Comparison of ENCODE assay signal across 1 cellular context in the genomic region with DNA sequence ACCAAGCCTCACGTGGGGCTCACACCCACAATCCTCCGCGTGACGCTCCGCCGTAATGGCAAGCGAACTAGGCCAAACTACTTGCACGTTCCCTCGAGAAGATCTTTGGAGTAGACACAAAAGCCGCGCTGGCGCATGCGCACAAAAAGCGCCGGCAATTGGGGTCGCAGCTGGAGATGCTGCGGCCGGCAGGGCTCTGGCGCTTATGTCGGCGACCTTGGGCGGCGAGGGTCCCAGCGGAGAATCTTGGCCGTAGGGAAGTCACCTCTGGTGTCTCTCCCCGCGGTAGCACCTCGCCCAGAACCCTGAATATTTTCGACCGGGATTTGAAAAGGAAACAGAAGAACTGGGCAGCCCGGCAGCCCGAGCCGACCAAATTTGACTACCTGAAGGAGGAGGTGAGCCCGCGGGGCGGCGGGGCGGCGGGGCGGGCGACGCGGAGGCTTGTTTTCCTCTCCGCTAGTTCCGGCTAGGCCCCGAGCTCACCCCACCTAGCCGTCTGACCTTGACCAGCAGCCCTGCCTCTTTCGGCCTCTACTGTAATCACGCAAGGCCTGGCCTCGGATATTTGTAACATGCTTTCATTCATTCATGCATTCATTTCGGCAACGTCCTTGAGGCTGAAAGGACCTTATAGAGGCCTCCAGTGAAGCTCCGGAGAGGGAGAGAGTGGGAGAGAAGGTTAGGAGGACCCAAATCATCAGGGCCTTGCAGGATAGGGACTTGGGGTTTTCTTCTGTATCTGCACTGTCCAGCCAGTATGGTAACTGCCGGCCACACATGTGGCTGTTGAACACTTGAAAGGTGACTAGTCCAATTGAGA.
TF ChIP-seq lines count a peak whose summit lies in the region.

A gene with protein sequence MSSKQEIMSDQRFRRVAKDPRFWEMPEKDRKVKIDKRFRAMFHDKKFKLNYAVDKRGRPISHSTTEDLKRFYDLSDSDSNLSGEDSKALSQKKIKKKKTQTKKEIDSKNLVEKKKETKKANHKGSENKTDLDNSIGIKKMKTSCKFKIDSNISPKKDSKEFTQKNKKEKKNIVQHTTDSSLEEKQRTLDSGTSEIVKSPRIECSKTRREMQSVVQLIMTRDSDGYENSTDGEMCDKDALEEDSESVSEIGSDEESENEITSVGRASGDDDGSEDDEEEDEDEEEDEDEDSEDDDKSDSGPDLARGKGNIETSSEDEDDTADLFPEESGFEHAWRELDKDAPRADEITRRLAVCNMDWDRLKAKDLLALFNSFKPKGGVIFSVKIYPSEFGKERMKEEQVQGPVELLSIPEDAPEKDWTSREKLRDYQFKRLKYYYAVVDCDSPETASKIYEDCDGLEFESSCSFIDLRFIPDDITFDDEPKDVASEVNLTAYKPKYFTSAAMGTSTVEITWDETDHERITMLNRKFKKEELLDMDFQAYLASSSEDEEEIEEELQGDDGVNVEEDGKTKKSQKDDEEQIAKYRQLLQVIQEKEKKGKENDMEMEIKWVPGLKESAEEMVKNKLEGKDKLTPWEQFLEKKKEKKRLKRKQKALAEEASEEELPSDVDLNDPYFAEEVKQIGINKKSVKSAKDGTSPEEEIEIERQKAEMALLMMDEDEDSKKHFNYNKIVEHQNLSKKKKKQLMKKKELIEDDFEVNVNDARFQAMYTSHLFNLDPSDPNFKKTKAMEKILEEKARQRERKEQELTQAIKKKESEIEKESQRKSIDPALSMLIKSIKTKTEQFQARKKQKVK (minus strand): TSS at position 27 of the 823 bp plus-strand sequence. CDS start 1,779 bp downstream, outside the sequence.
A gene with protein sequence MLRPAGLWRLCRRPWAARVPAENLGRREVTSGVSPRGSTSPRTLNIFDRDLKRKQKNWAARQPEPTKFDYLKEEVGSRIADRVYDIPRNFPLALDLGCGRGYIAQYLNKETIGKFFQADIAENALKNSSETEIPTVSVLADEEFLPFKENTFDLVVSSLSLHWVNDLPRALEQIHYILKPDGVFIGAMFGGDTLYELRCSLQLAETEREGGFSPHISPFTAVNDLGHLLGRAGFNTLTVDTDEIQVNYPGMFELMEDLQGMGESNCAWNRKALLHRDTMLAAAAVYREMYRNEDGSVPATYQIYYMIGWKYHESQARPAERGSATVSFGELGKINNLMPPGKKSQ (plus strand): TSS at position 136 of the 823 bp plus-strand sequence. CDS start 41 bp downstream, at position 177.

TF ChIP-seq in GM12878, 131 proteins besides CTCF, POLR2A, EP300 and RAD21 (continued from another document and continues in another):
- TF ChIP-seq, protein P1, sequence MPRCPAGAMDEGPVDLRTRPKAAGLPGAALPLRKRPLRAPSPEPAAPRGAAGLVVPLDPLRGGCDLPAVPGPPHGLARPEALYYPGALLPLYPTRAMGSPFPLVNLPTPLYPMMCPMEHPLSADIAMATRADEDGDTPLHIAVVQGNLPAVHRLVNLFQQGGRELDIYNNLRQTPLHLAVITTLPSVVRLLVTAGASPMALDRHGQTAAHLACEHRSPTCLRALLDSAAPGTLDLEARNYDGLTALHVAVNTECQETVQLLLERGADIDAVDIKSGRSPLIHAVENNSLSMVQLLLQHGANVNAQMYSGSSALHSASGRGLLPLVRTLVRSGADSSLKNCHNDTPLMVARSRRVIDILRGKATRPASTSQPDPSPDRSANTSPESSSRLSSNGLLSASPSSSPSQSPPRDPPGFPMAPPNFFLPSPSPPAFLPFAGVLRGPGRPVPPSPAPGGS (IDR thresholded peaks at IDR 0.05; ENCODE audit: borderline replicate concordance, insufficient read depth, low read depth, low read length, poor library complexity, severe bottlenecking), result no peak
- TF ChIP-seq BHLHE40 (IDR thresholded peaks at IDR 0.05; ENCODE audit: borderline replicate concordance in 1 of 2, low read depth in 2 of 2, low read length in 1 of 2), result peak; percentile 95
- TF ChIP-seq FOS (IDR thresholded peaks at IDR 0.05; ENCODE audit: borderline replicate concordance, extremely low read depth, insufficient read length), result no peak
- TF ChIP-seq TBL1XR1 (IDR thresholded peaks at IDR 0.05; ENCODE audit: low read depth, low read length), result peak; percentile 50; the same call in 1 of the 2 replicates
- TF ChIP-seq NRF1 (conservative IDR thresholded peaks at IDR 0.05; ENCODE audit: low read depth, low read length), result peak; percentile 60
- TF ChIP-seq NFYA (IDR thresholded peaks at IDR 0.05; ENCODE audit: borderline replicate concordance, low read depth, low read length), result no peak
- TF ChIP-seq, protein P2, sequence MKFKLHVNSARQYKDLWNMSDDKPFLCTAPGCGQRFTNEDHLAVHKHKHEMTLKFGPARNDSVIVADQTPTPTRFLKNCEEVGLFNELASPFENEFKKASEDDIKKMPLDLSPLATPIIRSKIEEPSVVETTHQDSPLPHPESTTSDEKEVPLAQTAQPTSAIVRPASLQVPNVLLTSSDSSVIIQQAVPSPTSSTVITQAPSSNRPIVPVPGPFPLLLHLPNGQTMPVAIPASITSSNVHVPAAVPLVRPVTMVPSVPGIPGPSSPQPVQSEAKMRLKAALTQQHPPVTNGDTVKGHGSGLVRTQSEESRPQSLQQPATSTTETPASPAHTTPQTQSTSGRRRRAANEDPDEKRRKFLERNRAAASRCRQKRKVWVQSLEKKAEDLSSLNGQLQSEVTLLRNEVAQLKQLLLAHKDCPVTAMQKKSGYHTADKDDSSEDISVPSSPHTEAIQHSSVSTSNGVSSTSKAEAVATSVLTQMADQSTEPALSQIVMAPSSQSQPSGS (IDR thresholded peaks at IDR 0.05; ENCODE audit: low read length), result no peak
- no peak for TF ChIP-seq NFXL1 (IDR thresholded peaks at IDR 0.05; ENCODE audit: borderline replicate concordance)
- TF ChIP-seq KAT2A (conservative IDR thresholded peaks at IDR 0.05; ENCODE audit: control insufficient read depth, low read depth, low read length), result no peak
- no peak for TF ChIP-seq SPI1 (IDR thresholded peaks at IDR 0.05; ENCODE audit: borderline replicate concordance, insufficient read depth, low read depth, low read length)
- no peak for TF ChIP-seq RFX5 (IDR thresholded peaks at IDR 0.05; ENCODE audit: low read depth, low read length)
- no peak for TF ChIP-seq DPF2 (IDR thresholded peaks at IDR 0.05)
- no peak for TF ChIP-seq BRCA1 (IDR thresholded peaks at IDR 0.05; ENCODE audit: low read depth, low read length)
- TF ChIP-seq, protein P3, sequence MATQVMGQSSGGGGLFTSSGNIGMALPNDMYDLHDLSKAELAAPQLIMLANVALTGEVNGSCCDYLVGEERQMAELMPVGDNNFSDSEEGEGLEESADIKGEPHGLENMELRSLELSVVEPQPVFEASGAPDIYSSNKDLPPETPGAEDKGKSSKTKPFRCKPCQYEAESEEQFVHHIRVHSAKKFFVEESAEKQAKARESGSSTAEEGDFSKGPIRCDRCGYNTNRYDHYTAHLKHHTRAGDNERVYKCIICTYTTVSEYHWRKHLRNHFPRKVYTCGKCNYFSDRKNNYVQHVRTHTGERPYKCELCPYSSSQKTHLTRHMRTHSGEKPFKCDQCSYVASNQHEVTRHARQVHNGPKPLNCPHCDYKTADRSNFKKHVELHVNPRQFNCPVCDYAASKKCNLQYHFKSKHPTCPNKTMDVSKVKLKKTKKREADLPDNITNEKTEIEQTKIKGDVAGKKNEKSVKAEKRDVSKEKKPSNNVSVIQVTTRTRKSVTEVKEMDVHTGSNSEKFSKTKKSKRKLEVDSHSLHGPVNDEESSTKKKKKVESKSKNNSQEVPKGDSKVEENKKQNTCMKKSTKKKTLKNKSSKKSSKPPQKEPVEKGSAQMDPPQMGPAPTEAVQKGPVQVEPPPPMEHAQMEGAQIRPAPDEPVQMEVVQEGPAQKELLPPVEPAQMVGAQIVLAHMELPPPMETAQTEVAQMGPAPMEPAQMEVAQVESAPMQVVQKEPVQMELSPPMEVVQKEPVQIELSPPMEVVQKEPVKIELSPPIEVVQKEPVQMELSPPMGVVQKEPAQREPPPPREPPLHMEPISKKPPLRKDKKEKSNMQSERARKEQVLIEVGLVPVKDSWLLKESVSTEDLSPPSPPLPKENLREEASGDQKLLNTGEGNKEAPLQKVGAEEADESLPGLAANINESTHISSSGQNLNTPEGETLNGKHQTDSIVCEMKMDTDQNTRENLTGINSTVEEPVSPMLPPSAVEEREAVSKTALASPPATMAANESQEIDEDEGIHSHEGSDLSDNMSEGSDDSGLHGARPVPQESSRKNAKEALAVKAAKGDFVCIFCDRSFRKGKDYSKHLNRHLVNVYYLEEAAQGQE (IDR thresholded peaks at IDR 0.05; ENCODE audit: low read depth, low read length), result no peak; the same call in 1 of the 2 replicates
- TF ChIP-seq WRNIP1 (IDR thresholded peaks at IDR 0.05; ENCODE audit: borderline replicate concordance, low read depth, low read length), result no peak
- no peak for TF ChIP-seq PAX8 (IDR thresholded peaks at IDR 0.05)
- peak; percentile 52 for TF ChIP-seq SIX5 (IDR thresholded peaks at IDR 0.05; ENCODE audit: low read depth, low read length, severe bottlenecking)
- TF ChIP-seq, protein P4, sequence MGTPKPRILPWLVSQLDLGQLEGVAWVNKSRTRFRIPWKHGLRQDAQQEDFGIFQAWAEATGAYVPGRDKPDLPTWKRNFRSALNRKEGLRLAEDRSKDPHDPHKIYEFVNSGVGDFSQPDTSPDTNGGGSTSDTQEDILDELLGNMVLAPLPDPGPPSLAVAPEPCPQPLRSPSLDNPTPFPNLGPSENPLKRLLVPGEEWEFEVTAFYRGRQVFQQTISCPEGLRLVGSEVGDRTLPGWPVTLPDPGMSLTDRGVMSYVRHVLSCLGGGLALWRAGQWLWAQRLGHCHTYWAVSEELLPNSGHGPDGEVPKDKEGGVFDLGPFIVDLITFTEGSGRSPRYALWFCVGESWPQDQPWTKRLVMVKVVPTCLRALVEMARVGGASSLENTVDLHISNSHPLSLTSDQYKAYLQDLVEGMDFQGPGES (IDR thresholded peaks at IDR 0.05), result no peak
- TF ChIP-seq BCL11A (IDR thresholded peaks at IDR 0.05; ENCODE audit: low read depth, low read length), result no peak
- TF ChIP-seq NR2C1 (IDR thresholded peaks at IDR 0.05), result no peak
- TF ChIP-seq ASH2L (IDR thresholded peaks at IDR 0.05; ENCODE audit: borderline replicate concordance, low read depth), result 0 out of 2 replicates have a peak, but pooled peaks have one; percentile 39
- no peak for TF ChIP-seq CHD4 (IDR thresholded peaks at IDR 0.05)
- TF ChIP-seq EGR1 (IDR thresholded peaks at IDR 0.05; ENCODE audit: borderline replicate concordance in 1 of 2, low read depth in 2 of 2, low read length in 2 of 2), result peak; percentile 73 to 86; a peak in 2 of 3 replicates
- TF ChIP-seq LARP7 (IDR thresholded peaks at IDR 0.05), result peak; percentile 82
- TF ChIP-seq ZNF207 (IDR thresholded peaks at IDR 0.05; ENCODE audit: borderline replicate concordance), result peak; percentile 86; the same call in 1 of the 2 replicates
- peak; percentile 52 for TF ChIP-seq KLF5 (IDR thresholded peaks at IDR 0.05; ENCODE audit: partially characterized antibody)
- TF ChIP-seq CBX3 (IDR thresholded peaks at IDR 0.05; ENCODE audit: borderline replicate concordance, low read depth), result no peak
- TF ChIP-seq NBN (IDR thresholded peaks at IDR 0.05), result peak; percentile 94; the same call in 1 of the 2 replicates
- no peak; the same call in 1 of the 2 replicates for TF ChIP-seq ATF7 (IDR thresholded peaks at IDR 0.05; ENCODE audit: low read depth)
- peak; percentile 31; the same call in 1 of the 2 replicates for TF ChIP-seq TCF7 (IDR thresholded peaks at IDR 0.05; ENCODE audit: borderline replicate concordance)
- TF ChIP-seq RBBP5 (conservative IDR thresholded peaks at IDR 0.05), result no peak
- TF ChIP-seq SMAD1 (IDR thresholded peaks at IDR 0.05; ENCODE audit: low read depth, partially characterized antibody), result no peak
- peak in 1 of 2 experiments; percentile 55; a peak in 2 of 4 replicates for TF ChIP-seq IKZF2 (IDR thresholded peaks at IDR 0.05)
- TF ChIP-seq, protein P5, sequence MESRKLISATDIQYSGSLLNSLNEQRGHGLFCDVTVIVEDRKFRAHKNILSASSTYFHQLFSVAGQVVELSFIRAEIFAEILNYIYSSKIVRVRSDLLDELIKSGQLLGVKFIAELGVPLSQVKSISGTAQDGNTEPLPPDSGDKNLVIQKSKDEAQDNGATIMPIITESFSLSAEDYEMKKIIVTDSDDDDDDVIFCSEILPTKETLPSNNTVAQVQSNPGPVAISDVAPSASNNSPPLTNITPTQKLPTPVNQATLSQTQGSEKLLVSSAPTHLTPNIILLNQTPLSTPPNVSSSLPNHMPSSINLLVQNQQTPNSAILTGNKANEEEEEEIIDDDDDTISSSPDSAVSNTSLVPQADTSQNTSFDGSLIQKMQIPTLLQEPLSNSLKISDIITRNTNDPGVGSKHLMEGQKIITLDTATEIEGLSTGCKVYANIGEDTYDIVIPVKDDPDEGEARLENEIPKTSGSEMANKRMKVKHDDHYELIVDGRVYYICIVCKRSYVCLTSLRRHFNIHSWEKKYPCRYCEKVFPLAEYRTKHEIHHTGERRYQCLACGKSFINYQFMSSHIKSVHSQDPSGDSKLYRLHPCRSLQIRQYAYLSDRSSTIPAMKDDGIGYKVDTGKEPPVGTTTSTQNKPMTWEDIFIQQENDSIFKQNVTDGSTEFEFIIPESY (IDR thresholded peaks at IDR 0.05), result 0 out of 2 replicates have a peak, but pooled peaks have one; percentile 60
- peak; percentile 82 for TF ChIP-seq YY1 (IDR thresholded peaks at IDR 0.05; ENCODE audit: low read depth, low read length)
- TF ChIP-seq PML (IDR thresholded peaks at IDR 0.05; ENCODE audit: low read length), result peak; percentile 80; the same call in 1 of the 2 replicates
- 0 out of 4 replicates have a peak, but pooled peaks of 1 of the 2 experiments have one; percentile 47 for TF ChIP-seq SRF (IDR thresholded peaks at IDR 0.05; ENCODE audit: low read depth in 2 of 2, low read length in 2 of 2)
- no peak for TF ChIP-seq NR2C2 (IDR thresholded peaks at IDR 0.05; ENCODE audit: borderline replicate concordance, control insufficient read depth, insufficient read length, low read depth)
- TF ChIP-seq SIN3A (IDR thresholded peaks at IDR 0.05; ENCODE audit: low read depth, low read length), result peak; percentile 93
- TF ChIP-seq STAT1 (conservative IDR thresholded peaks at IDR 0.05), result no peak; the same call in 1 of the 2 replicates
- no peak for TF ChIP-seq SREBF2 (IDR thresholded peaks at IDR 0.05; ENCODE audit: low read length)
- TF ChIP-seq, protein P6, sequence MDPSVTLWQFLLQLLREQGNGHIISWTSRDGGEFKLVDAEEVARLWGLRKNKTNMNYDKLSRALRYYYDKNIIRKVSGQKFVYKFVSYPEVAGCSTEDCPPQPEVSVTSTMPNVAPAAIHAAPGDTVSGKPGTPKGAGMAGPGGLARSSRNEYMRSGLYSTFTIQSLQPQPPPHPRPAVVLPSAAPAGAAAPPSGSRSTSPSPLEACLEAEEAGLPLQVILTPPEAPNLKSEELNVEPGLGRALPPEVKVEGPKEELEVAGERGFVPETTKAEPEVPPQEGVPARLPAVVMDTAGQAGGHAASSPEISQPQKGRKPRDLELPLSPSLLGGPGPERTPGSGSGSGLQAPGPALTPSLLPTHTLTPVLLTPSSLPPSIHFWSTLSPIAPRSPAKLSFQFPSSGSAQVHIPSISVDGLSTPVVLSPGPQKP (IDR thresholded peaks at IDR 0.05; ENCODE audit: low read depth, low read length), result peak; percentile 35; the same call in 1 of the 2 replicates
- 0 out of 2 replicates have a peak, but pooled peaks have one; percentile 7 for TF ChIP-seq FOXM1 (IDR thresholded peaks at IDR 0.05; ENCODE audit: low read depth, low read length)
- TF ChIP-seq HDAC6 (IDR thresholded peaks at IDR 0.05; ENCODE audit: unreplicated experiment), result no peak
- peak; percentile 76; the same call in 1 of the 2 replicates for TF ChIP-seq CBX5 (IDR thresholded peaks at IDR 0.05; ENCODE audit: low read depth)
- TF ChIP-seq MEF2A (IDR thresholded peaks at IDR 0.05; ENCODE audit: insufficient read depth, low read depth, low read length), result peak; percentile 45; the same call in 1 of the 2 replicates
- peak; percentile 33 for TF ChIP-seq POLR2AphosphoS5 (IDR thresholded peaks at IDR 0.05; ENCODE audit: low read length)
